Comparison of ENCODE assay signal across 20 cellular contexts in genomic region chr16:25064967-25065366, GRCh38. TPM values are rescaled to one million over a fixed set of nuclear protein-coding genes. Genes with fewer than 3 reads are reported as not detected.
A peak's percentile ranks its signal among the peaks of the same experiment; 100 is the strongest.
DNase-seq lines count a peak whose midpoint lies in the region; ATAC-seq and TF ChIP-seq lines count a peak whose summit lies in the region.
"Had no signal": no experiment of that assay in that cellular context is flagged by ENCODE, and none has a peak within 500 bp of the region (broad histone marks: within the 10 kb centered on the region; RNA-seq: fewer than 3 reads in every experiment).

No MANE protein-coding gene starts in this region.

- H3K27ac ChIP-seq in angular gyrus (ENCODE audit: low read depth, low read length) = peak overlapping the region; percentile 30
- H3K27ac ChIP-seq: HL-60, left lung, PC-9 had no signal

- DNase-seq in D341Med (ENCODE audit: low spot score) (peak; percentile 49), hepatic stellate cell (ENCODE audit: low spot score) (peak; percentile 46), putamen (ENCODE audit: low spot score) (peak; percentile 57), mucosa of gallbladder (ENCODE audit: low spot score) (no peak), GM20000 (ENCODE audit: low spot score) (no peak), GM19238 (ENCODE audit: insufficient read length, low spot score) (no peak)
- DNase-seq: activated CD4-positive, CD25-positive, alpha-beta regulatory T cell; activated CD8-positive, alpha-beta memory T cell treated with anti-CD3 and anti-CD28 coated beads, Interleukin-2, amount 10 ng/mL, durations not matched to agents 7 days and 5 days; activated naive CD4-positive, alpha-beta T cell treated with anti-CD3 and anti-CD28 coated beads, Interleukin-2, amount 50 U/mL, for 16 hours; BE2C; DMS79; left lung; NCI-H1436 treated with DMSO at 0.1 percent for 48 hours; NCI-H510A; PC-9; stimulated activated CD4-positive, alpha-beta T cell treated with anti-CD3 and anti-CD28 coated beads, Interleukin-12 subunit alpha, Interleukin-12 subunit beta, amount 100 ng/mL, for 4 hours had no signal

- TF ChIP-seq CTCF in GM20000 (IDR thresholded peaks at IDR 0.05; ENCODE audit: extremely low read depth, missing control alignments) = no peak

- ATAC-seq in GM18867 (IDR thresholded peaks at IDR 0.05; ENCODE audit: unreplicated experiment) = no peak
- ATAC-seq: activated CD8-positive, alpha-beta memory T cell treated with anti-CD3 and anti-CD28 coated beads, Interleukin-2, amount 10 ng/mL, durations not matched to agents 7 days and 5 days; left lung; natural killer cell treated with Interleukin-12 subunit alpha and Interleukin-12 subunit beta and Interleukin-15 and Interleukin-18, amount 100 ng/mL, for 72 hours had no signal

RNA-seq across cellular contexts. Expression of gene LCMT1, which starts 46.6 kb away (rescaled TPM):
- 31.0 TPM for total RNA-seq in mucosa of gallbladder

RNA-seq across cellular contexts. Expression of gene ARHGAP17, which starts 49.8 kb away (rescaled TPM):
- total RNA-seq in mucosa of gallbladder = 72.9 TPM

Comparison
In these comparisons a context has a peak if more than half of its experiments do, and no peak if none do; other contexts are left out.
1. DNase-seq: peak in D341Med (single experiment), hepatic stellate cell (single experiment) and putamen (single experiment); none in mucosa of gallbladder (single experiment), GM20000 (single experiment) and GM19238 (single experiment).